ENCODE assay signal across 21 cellular contexts in the genomic region with DNA sequence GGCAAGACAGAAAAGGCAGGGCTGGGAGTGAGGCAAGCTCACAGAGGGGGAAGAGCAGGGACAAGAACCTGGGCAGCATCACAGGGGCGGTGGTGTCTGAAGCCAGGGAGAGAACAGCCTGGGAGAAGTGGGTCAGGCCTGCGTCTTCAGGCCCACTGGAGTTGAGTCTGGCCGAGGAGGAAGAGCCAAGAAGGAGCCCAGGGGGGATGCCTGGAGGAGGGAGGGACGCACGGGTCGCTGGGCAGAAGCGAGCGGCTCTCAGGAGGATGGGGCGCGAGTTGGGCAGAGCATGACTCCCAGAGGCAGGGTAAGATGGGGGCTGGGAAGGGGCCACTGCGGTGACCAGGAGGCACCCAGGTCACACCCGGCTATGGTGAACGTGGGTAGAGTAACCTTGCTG. TPM values are rescaled to one million over a fixed set of nuclear protein-coding genes. Genes with fewer than 3 reads are reported as not detected.
DNase-seq lines count a peak whose midpoint lies in the region; ATAC-seq, FAIRE-seq and TF ChIP-seq lines count a peak whose summit lies in the region.
"Had no signal": no experiment of that assay in that cellular context is flagged by ENCODE, and none has a peak within 500 bp of the region (broad histone marks: within the 10 kb centered on the region; RNA-seq: fewer than 3 reads in every experiment).

No MANE protein-coding gene starts in this region.

- TF ChIP-seq CTCF in Calu3 (IDR thresholded peaks at IDR 0.05; ENCODE audit: unreplicated experiment) (no peak), kidney (IDR thresholded peaks at IDR 0.05; ENCODE audit: borderline replicate concordance, extremely low read depth, insufficient read depth) (no peak)

- DNase-seq in Calu3 (no peak), kidney (peak; percentile 37), posterior vena cava (ENCODE audit: low spot score) (peak; percentile 74), erythroblast (lab: John Stamatoyannopoulos, UW) (no peak)
- DNase-seq: CD8-positive, alpha-beta T cell; MV-4-11; NCI-H1105 treated with DMSO at 0.1 percent for 48 hours; NCI-H2029 treated with DMSO at 0.1 percent for 48 hours; NCI-H345; NCI-H524; NCI-H774; NK-92 treated with Interleukin-12 subunit alpha and Interleukin-12 subunit beta, amount 100 ng/mL, for 24 hours had no signal

- peaks cover 0 to 17% (median 7%) of the 10 kb centered on the region in 11 experiments; a peak in 11 of 22 replicates for H3K36me3 ChIP-seq in BLaER1 treated with 17β-estradiol and CSF1 and Interleukin-3, amounts not matched to agents 10 nM and 100 nM
- peaks cover 0 to 9% of the 10 kb centered on the region in 2 donors for H3K36me3 ChIP-seq in kidney (ENCODE audit: control insufficient read depth in 1 of 2, insufficient read depth in 2 of 2, low read length in 2 of 2)

- no peaks in the 10 kb centered on the region for H3K27me3 ChIP-seq in BLaER1 treated with 17β-estradiol and CSF1 and Interleukin-3, amounts not matched to agents 10 nM and 100 nM

- no peaks in the 10 kb centered on the region for H3K9me3 Mint-ChIP-seq in Calu3 (ENCODE audit: low read depth, unreplicated experiment)
- H3K9me3 Mint-ChIP-seq: CD8-positive, alpha-beta T cell; IgD-negative memory B cell had no signal

- H3K4me1 ChIP-seq in BLaER1 treated with 17β-estradiol and CSF1 and Interleukin-3, amounts not matched to agents 10 nM and 100 nM, result peaks cover 38 to 52% (median 46%) of the 10 kb centered on the region in 10 experiments
- peaks cover 2 to 5% of the 10 kb centered on the region in 2 donors for H3K4me1 ChIP-seq in kidney (ENCODE audit: control insufficient read depth in 1 of 2, insufficient read depth in 1 of 2, low read depth in 1 of 2, low read length in 2 of 2)

- H3K27me3 Mint-ChIP-seq in Calu3 (ENCODE audit: unreplicated experiment), result peaks cover 9% of the 10 kb centered on the region

- no peak for ATAC-seq in HG03378 (IDR thresholded peaks at IDR 0.05; ENCODE audit: unreplicated experiment)
- ATAC-seq in GM21360 (IDR thresholded peaks at IDR 0.05; ENCODE audit: unreplicated experiment), result no peak
- ATAC-seq: CD8-positive, alpha-beta T cell had no signal

- peak overlapping the region; percentile 30 for H3K27ac Mint-ChIP-seq in Calu3 (ENCODE audit: unreplicated experiment)
- H3K27ac Mint-ChIP-seq: CD8-positive, alpha-beta T cell had no signal

- no peak for TF ChIP-seq POLR2A in erythroblast (IDR thresholded peaks at IDR 0.05; ENCODE audit: low read length)

- BruUV-seq in Calu3 (replicated peaks; lab: Mats Ljungman, UMichigan), result no TSS peak

- no peak overlapping the region for H3K4me3 Mint-ChIP-seq in Calu3 (ENCODE audit: low read depth, unreplicated experiment)
- H3K4me3 Mint-ChIP-seq: CD8-positive, alpha-beta T cell had no signal

- peaks cover 22% of the 10 kb centered on the region for H3K4me1 Mint-ChIP-seq in Calu3 (ENCODE audit: low read depth, unreplicated experiment)
- H3K4me1 Mint-ChIP-seq: IgD-negative memory B cell had no signal

- peak overlapping the region in 8 of 11 experiments; percentile 6 to 53 (median 45); a peak in 8 of 22 replicates for H3K9ac ChIP-seq in BLaER1 treated with 17β-estradiol and CSF1 and Interleukin-3, amounts not matched to agents 10 nM and 100 nM
- H3K9ac ChIP-seq in kidney (ENCODE audit: low read length in 2 of 2), result no peak overlapping the region

- H3K9me3 ChIP-seq in BLaER1 treated with 17β-estradiol and CSF1 and Interleukin-3, amounts not matched to agents 10 nM and 100 nM (replicated peaks in 1 of 11), result no peaks in the 10 kb centered on the region
- H3K9me3 ChIP-seq in kidney (ENCODE audit: control insufficient read depth in 1 of 2, low read length in 2 of 2), result no peaks in the 10 kb centered on the region

- H3K4me3 ChIP-seq in BLaER1 treated with 17β-estradiol and CSF1 and Interleukin-3, amounts not matched to agents 10 nM and 100 nM, result no peak overlapping the region
- H3K4me3 ChIP-seq in kidney (ENCODE audit: low read length in 2 of 2), result no peak overlapping the region

- CTCF ChIA-PET in Calu3 (lab: Charles Lee), result no interaction called here

- H3K4me2 ChIP-seq in BLaER1 treated with 17β-estradiol and CSF1 and Interleukin-3, amounts not matched to agents 10 nM and 100 nM, result peak overlapping the region; percentile 45 to 73 (median 67)

- intact Hi-C loops in Calu3 (cut with micrococcal nuclease; ENCODE audit: unreplicated experiment) (no loop called here), kidney (cut with DNase I) (no loop called here), posterior vena cava (cut with DNase I) (no loop called here)

- H4K20me1 ChIP-seq in BLaER1 treated with 17β-estradiol and CSF1 and Interleukin-3, amounts not matched to agents 10 nM and 100 nM, result peaks cover 0 to 52% (median 10%) of the 10 kb centered on the region in 11 experiments; a peak in 11 of 22 replicates

- no peak overlapping the region; a peak in 2 of 22 replicates for H3K27ac ChIP-seq in BLaER1 treated with 17β-estradiol and CSF1 and Interleukin-3, amounts not matched to agents 10 nM and 100 nM
- no peak overlapping the region for H3K27ac ChIP-seq in kidney (ENCODE audit: low read depth in 2 of 2, low read length in 2 of 2)
- H3K27ac ChIP-seq: RWPE1 had no signal

- FAIRE-seq in kidney (lab: Jason Lieb, UNC), result no peak
- FAIRE-seq: G401.6, GM12892, GM18507, H1 had no signal

- peaks cover 8% of the 10 kb centered on the region for H3K36me3 Mint-ChIP-seq in Calu3 (ENCODE audit: insufficient read depth, unreplicated experiment)
- H3K36me3 Mint-ChIP-seq: IgD-negative memory B cell had no signal

RNA-seq across cellular contexts. Expression of a gene that starts 18.5 kb away (rescaled TPM):
- total RNA-seq in Calu3 (2022) (30.1 and 30.3 TPM in 2 replicates), kidney (22.3 TPM), posterior vena cava (10 to 100 TPM; 15.0 to 16.9 TPM)
- polyA plus RNA-seq in kidney (ENCODE audit: insufficient read depth, low read depth, low replicate concordance), result 6.8 TPM

RNA-seq across cellular contexts. Expression of a gene that starts 32.1 kb away (rescaled TPM):
- total RNA-seq in Calu3 (2022) (23.5 and 26.2 TPM in 2 replicates), kidney (22.3 TPM), posterior vena cava (1 to 10 TPM; 7.9 to 9.1 TPM)
- polyA plus RNA-seq in kidney (ENCODE audit: insufficient read depth, low read depth, low replicate concordance), result 13.8 TPM

Comparison
In these comparisons a context has a peak if more than half of its experiments do, and no peak if none do; other contexts are left out.
1. H3K9ac ChIP-seq: peak in BLaER1 treated with 17β-estradiol and CSF1 and Interleukin-3, amounts not matched to agents 10 nM and 100 nM (8 of 11); none in kidney (0 of 2).
2. DNase-seq: peak in kidney (single experiment) and posterior vena cava (single experiment); none in Calu3 (single experiment) and erythroblast (0 of 2).